Comparison of ENCODE assay signal across 1 cellular context in the genomic region with DNA sequence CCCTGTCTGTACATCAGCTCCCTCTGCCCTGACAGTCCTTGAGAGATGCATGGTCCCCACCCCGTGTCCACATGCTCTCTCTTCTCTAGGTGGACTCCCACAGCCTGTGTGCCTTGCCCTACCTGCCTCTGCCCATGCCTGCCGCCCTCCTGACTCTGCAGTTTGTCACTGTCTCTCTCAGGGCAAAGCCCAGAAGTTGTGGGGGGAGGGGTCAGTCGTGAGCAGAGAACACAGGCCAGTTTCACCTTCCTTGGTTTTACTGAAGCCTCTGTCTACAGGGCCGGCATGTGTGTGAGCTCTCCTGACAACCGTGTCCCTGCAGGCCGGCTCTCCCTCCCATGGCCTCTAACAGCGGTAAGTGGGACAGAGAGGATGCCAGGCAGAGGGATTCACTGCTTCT.
TF ChIP-seq lines count a peak whose summit lies in the region.

No MANE protein-coding gene starts in this region.

TF ChIP-seq in GM23338, 12 proteins besides CTCF, POLR2A, EP300 and RAD21 (continued from another document):
- TF ChIP-seq REST (IDR thresholded peaks at IDR 0.05; ENCODE audit: unreplicated experiment) (no peak), CREB1 (CRISPR knock-in tag; IDR thresholded peaks at IDR 0.05; ENCODE audit: low read depth) (no peak), POLR2AphosphoS5 (IDR thresholded peaks at IDR 0.05; ENCODE audit: low read depth) (no peak)
- TF ChIP-seq, protein P1, sequence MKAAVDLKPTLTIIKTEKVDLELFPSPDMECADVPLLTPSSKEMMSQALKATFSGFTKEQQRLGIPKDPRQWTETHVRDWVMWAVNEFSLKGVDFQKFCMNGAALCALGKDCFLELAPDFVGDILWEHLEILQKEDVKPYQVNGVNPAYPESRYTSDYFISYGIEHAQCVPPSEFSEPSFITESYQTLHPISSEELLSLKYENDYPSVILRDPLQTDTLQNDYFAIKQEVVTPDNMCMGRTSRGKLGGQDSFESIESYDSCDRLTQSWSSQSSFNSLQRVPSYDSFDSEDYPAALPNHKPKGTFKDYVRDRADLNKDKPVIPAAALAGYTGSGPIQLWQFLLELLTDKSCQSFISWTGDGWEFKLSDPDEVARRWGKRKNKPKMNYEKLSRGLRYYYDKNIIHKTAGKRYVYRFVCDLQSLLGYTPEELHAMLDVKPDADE (IDR thresholded peaks at IDR 0.05): no peak
TF ChIP-seq in GM23338: peak in this region for 0.
